8 cellular contexts compared by ENCODE assay signal in the genomic region with DNA sequence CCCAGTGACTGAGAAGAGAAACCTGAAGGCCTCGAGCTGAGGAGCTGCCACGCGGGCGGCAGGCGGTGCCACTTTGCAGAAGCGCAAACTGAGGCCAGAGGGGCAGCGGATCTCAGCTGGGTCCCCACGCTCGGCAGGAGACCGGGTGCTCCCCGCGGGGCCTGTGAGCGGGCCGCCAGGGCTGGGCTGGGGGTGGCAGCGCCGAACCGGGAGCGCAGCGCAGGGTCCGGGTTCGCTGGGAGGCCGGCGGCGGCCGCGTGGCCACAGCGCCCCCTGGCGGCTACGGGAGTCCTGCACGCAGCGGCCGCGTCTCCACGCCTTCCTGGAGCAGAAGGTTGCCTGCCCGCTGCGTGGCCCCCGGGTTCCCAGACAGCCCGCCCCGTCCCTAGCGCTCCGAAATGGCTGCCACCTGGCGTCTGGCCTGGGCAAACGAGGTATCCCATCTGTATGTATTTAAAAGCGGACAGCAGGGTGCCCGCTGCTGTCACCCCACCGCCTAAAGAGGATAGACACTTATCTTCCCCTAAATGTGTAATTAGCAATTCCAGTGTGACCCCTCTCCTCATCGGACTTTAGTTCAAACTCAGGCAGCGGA.
A peak's percentile ranks its signal among the peaks of the same experiment; 100 is the strongest.
DNase-seq lines count a peak whose midpoint lies in the region; ATAC-seq and TF ChIP-seq lines count a peak whose summit lies in the region.

No MANE protein-coding gene starts in this region.

- peaks cover 33% of the 10 kb centered on the region for H3K4me1 ChIP-seq in PC-3 (ENCODE audit: insufficient read depth, low read length)
- peaks cover 53% of the 10 kb centered on the region for H3K4me1 ChIP-seq in suprapubic skin

- H2AFZ ChIP-seq in PC-3 (ENCODE audit: low read length) (peak overlapping the region; percentile 80), neural cell (ENCODE audit: low read depth, low read length) (no peak overlapping the region)

- POLR2A ChIA-PET in PC-3 (lab: Charles Lee; ENCODE audit: unreplicated experiment) = no interaction called here

- no peak overlapping the region for H3K27ac ChIP-seq in 22Rv1
- peak overlapping the region; percentile 59 for H3K27ac ChIP-seq in PC-3 (ENCODE audit: low read length)
- no peak overlapping the region for H3K27ac ChIP-seq in neural cell (ENCODE audit: low read length)
- no peak overlapping the region for H3K27ac ChIP-seq in suprapubic skin

- TF ChIP-seq RAD21 in neural cell (conservative IDR thresholded peaks at IDR 0.05) = peak; percentile 91

- 55% methylated on average over 6 of the region's 48 CpGs for WGBS in suprapubic skin

- H3K79me2 ChIP-seq in PC-3 (ENCODE audit: low read length) (no peaks in the 10 kb centered on the region), neural cell (replicated peaks; ENCODE audit: insufficient read depth, low read length) (no peaks in the 10 kb centered on the region)

- TF ChIP-seq CTCF in 22Rv1 (IDR thresholded peaks at IDR 0.05) (peak; percentile 98), PC-3 (conservative IDR thresholded peaks at IDR 0.05; ENCODE audit: low read depth, low read length) (peak; percentile 74), fibroblast of pulmonary artery (IDR thresholded peaks at IDR 0.05; ENCODE audit: low read length, missing control alignments) (peak; percentile 36), neural cell (IDR thresholded peaks at IDR 0.05; ENCODE audit: poor library complexity, severe bottlenecking) (peak; percentile 90), suprapubic skin (IDR thresholded peaks at IDR 0.05) (peak; percentile 83 to 97)

- H3K9me3 ChIP-seq in PC-3 (ENCODE audit: low read length) (no peaks in the 10 kb centered on the region), neural cell (ENCODE audit: low read length) (peaks cover under 1% of the 10 kb centered on the region), suprapubic skin (no peaks in the 10 kb centered on the region)

- CTCF ChIA-PET in PC-3 (lab: Charles Lee) = interaction anchor here (0.8 kb wide), 1 partner anchor 898 kb away, joined by 3 read pairs; no protein-coding TSS in a partner anchor

- H3K9ac ChIP-seq in PC-3 (ENCODE audit: low read length) = peak overlapping the region; percentile 17; the same call in 1 of the 2 replicates
- H3K9ac ChIP-seq in neural cell (ENCODE audit: low read length) = no peak overlapping the region

- H3K9me2 ChIP-seq in PC-3 (replicated peaks; ENCODE audit: low read length) = no peaks in the 10 kb centered on the region
- H3K9me2 ChIP-seq in neural cell (ENCODE audit: insufficient read depth, low read length) = no peaks in the 10 kb centered on the region

- intact Hi-C loops in PC-3 (cut with micrococcal nuclease) = loop anchor here (5.0 to 10.0 kb wide), 3 partner anchors 616 to 1148 kb away; a partner anchor contains a TSS

- TF ChIP-seq EP300 in neural cell (conservative IDR thresholded peaks at IDR 0.05; ENCODE audit: poor library complexity, severe bottlenecking) (peak; percentile 20), suprapubic skin (IDR thresholded peaks at IDR 0.05) (no peak)

- H3K27me3 ChIP-seq in PC-3 (ENCODE audit: low read length) (no peaks in the 10 kb centered on the region), neural cell (ENCODE audit: insufficient read depth, low read depth, low read length) (peaks cover 8% of the 10 kb centered on the region), suprapubic skin (no peaks in the 10 kb centered on the region)

- TF ChIP-seq POLR2A in suprapubic skin (IDR thresholded peaks at IDR 0.05) = no peak

- H4K20me1 ChIP-seq in PC-3 (ENCODE audit: low read length) (no peaks in the 10 kb centered on the region), neural cell (ENCODE audit: insufficient read depth) (no peaks in the 10 kb centered on the region)

- no peaks in the 10 kb centered on the region for H3F3A ChIP-seq in PC-3 (ENCODE audit: low read length, unreplicated experiment)
- no peaks in the 10 kb centered on the region for H3F3A ChIP-seq in neural cell (ENCODE audit: insufficient read depth, low read length, poor library complexity, severe bottlenecking)

- no TSS peak for BruUV-seq in PC-3 (replicated peaks; lab: Mats Ljungman, UMichigan)

- peak; percentile 71 for ATAC-seq in GM18498 (IDR thresholded peaks at IDR 0.05; ENCODE audit: unreplicated experiment)
- peak; percentile 65 for ATAC-seq in HG03520 (IDR thresholded peaks at IDR 0.05; ENCODE audit: unreplicated experiment)
- peak; percentile 68 for ATAC-seq in PC-3

- H3K4me3 ChIP-seq in PC-3 (ENCODE audit: low read length) = peak overlapping the region; percentile 46; the same call in 1 of the 2 replicates
- no peak overlapping the region for H3K4me3 ChIP-seq in fibroblast of pulmonary artery (replicated peaks; ENCODE audit: low read depth, low read length)
- peak overlapping the region; percentile 35 for H3K4me3 ChIP-seq in neural cell (ENCODE audit: low read length)
- H3K4me3 ChIP-seq in suprapubic skin = peak overlapping the region; percentile 31

- DNase-seq in PC-3 = peak; percentile 70
- DNase-seq in activated T-helper 1 cell treated with Interleukin-2 at 50 U/mL for 16 hours (ENCODE audit: low read depth) = peak; percentile 34
- peak; percentile 71 for DNase-seq in fibroblast of pulmonary artery (ENCODE audit: low read depth)
- DNase-seq in suprapubic skin (ENCODE audit: low spot score in 2 of 2) = no peak

- H3K36me3 ChIP-seq in PC-3 (ENCODE audit: low read depth, low read length) = no peaks in the 10 kb centered on the region
- H3K36me3 ChIP-seq in neural cell (ENCODE audit: insufficient read depth, low read length) = no peaks in the 10 kb centered on the region
- no peaks in the 10 kb centered on the region for H3K36me3 ChIP-seq in suprapubic skin

- H3K4me2 ChIP-seq in PC-3 (ENCODE audit: low read length) (peak overlapping the region; percentile 76), neural cell (ENCODE audit: low read length) (no peak overlapping the region)

TF ChIP-seq in neural cell, 6 proteins besides CTCF, POLR2A, EP300 and RAD21:
- TF ChIP-seq EZH2 (IDR thresholded peaks at IDR 0.05; ENCODE audit: borderline replicate concordance, insufficient read depth, low read length, poor library complexity, severe bottlenecking) (no peak), POLR2AphosphoS5 (IDR thresholded peaks at IDR 0.05) (no peak), MXI1 (conservative IDR thresholded peaks at IDR 0.05; ENCODE audit: poor library complexity, severe bottlenecking) (peak; percentile 16), TAF1 (IDR thresholded peaks at IDR 0.05; ENCODE audit: low read depth) (no peak), SMC3 (conservative IDR thresholded peaks at IDR 0.05; ENCODE audit: poor library complexity) (peak; percentile 88)
- TF ChIP-seq, protein P1, sequence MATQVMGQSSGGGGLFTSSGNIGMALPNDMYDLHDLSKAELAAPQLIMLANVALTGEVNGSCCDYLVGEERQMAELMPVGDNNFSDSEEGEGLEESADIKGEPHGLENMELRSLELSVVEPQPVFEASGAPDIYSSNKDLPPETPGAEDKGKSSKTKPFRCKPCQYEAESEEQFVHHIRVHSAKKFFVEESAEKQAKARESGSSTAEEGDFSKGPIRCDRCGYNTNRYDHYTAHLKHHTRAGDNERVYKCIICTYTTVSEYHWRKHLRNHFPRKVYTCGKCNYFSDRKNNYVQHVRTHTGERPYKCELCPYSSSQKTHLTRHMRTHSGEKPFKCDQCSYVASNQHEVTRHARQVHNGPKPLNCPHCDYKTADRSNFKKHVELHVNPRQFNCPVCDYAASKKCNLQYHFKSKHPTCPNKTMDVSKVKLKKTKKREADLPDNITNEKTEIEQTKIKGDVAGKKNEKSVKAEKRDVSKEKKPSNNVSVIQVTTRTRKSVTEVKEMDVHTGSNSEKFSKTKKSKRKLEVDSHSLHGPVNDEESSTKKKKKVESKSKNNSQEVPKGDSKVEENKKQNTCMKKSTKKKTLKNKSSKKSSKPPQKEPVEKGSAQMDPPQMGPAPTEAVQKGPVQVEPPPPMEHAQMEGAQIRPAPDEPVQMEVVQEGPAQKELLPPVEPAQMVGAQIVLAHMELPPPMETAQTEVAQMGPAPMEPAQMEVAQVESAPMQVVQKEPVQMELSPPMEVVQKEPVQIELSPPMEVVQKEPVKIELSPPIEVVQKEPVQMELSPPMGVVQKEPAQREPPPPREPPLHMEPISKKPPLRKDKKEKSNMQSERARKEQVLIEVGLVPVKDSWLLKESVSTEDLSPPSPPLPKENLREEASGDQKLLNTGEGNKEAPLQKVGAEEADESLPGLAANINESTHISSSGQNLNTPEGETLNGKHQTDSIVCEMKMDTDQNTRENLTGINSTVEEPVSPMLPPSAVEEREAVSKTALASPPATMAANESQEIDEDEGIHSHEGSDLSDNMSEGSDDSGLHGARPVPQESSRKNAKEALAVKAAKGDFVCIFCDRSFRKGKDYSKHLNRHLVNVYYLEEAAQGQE (IDR thresholded peaks at IDR 0.05; ENCODE audit: borderline replicate concordance) = no peak

Comparison
In these comparisons a context has a peak if more than half of its experiments do, and no peak if none do; other contexts are left out.
1. CTCF ChIP-seq: peak in every context shown above with its lines; median percentile 98 in 22Rv1; 90 in neural cell; 90 in suprapubic skin; 74 in PC-3; 36 in fibroblast of pulmonary artery.
2. DNase-seq: peak in PC-3 (single experiment), activated T-helper 1 cell treated with Interleukin-2 at 50 U/mL for 16 hours (single experiment) and fibroblast of pulmonary artery (single experiment); none in suprapubic skin (0 of 2).
3. Peak in every context shown above with its lines, with median percentiles within 50 percentile points of each other: ATAC-seq.